Comparison of ENCODE assay signal across 13 cellular contexts in the genomic region with DNA sequence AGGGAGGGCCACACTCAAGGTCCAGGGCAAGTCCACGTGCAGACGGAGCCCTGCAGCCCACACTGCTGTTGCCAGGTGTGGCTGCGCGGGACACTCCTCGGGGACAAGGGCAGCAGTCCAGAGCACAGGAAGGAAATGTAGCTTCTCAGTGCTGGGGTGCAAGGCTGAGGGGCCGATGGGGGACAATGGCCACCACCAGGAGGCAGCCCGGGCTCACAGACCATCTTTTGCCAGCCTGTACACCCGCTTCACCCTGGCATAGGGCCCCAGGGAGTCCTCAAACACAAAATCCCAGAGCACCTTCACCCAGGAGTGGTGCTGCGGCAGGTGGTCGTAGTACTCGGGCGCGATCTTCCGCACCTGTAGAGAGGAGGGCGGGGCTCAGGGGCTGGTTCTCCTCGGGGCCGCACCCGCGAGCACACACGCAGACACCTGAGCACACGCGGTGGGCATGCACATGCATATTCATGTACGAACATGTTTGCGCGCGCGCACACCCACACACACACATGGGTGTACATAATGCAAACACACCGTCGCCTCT. TPM values are rescaled to one million over a fixed set of nuclear protein-coding genes. Genes with fewer than 3 reads are reported as not detected.
DNase-seq lines count a peak whose midpoint lies in the region; ATAC-seq and TF ChIP-seq lines count a peak whose summit lies in the region.
"Had no signal": no experiment of that assay in that cellular context is flagged by ENCODE, and none has a peak within 500 bp of the region (broad histone marks: within the 10 kb centered on the region; RNA-seq: fewer than 3 reads in every experiment).

No MANE protein-coding gene starts in this region.

- H3K4me2 ChIP-seq in OCI-LY3 (ENCODE audit: low read length) = peak overlapping the region; percentile 61
- H3K4me2 ChIP-seq: PC-9 had no signal

- no peaks in the 10 kb centered on the region for H3K79me2 ChIP-seq in OCI-LY3 (ENCODE audit: low read length)

- WGBS in upper lobe of left lung, 2 donors = 82 to 89% methylated on average over 9 to 29 of the region's 29 CpGs

- H3K4me1 ChIP-seq in OCI-LY3 (ENCODE audit: low read length) (peaks cover 11% of the 10 kb centered on the region), duodenal mucosa (ENCODE audit: control insufficient read depth in 1 of 2, insufficient read depth in 2 of 2, low read length in 2 of 2) (peaks cover 90 to 94% of the 10 kb centered on the region in 2 donors), upper lobe of left lung (peaks cover 43 to 75% (median 60%) of the 10 kb centered on the region in 4 donors)
- H3K4me1 ChIP-seq: ascending aorta had no signal

- TF ChIP-seq POLR2A in upper lobe of left lung (IDR thresholded peaks at IDR 0.05) = no peak

- H4K20me1 ChIP-seq in OCI-LY3 (ENCODE audit: insufficient read depth, low read length) = no peaks in the 10 kb centered on the region

- no peak overlapping the region for H2AFZ ChIP-seq in OCI-LY3 (ENCODE audit: low read depth, low read length)
- H2AFZ ChIP-seq: PC-9 had no signal

- H3K4me3 ChIP-seq in OCI-LY3 (ENCODE audit: low read length) (peak overlapping the region; percentile 48), duodenal mucosa (ENCODE audit: low read depth in 1 of 2, low read length in 2 of 2) (peak overlapping the region in 1 of 2 donors; percentile 39), upper lobe of left lung (no peak overlapping the region)
- H3K4me3 ChIP-seq: ascending aorta, PC-9 had no signal

- DNase-seq in activated naive CD4-positive, alpha-beta T cell treated with Interleukin-2 at 50 U/mL for 16 hours = peak; percentile 19
- no peak for DNase-seq in activated naive CD4-positive, alpha-beta T cell treated with anti-CD3 and anti-CD28 coated beads, Interleukin-2, amount 50 U/mL, for 16 hours
- DNase-seq in upper lobe of left lung (no peak), SKM-1 (lab: John Stamatoyannopoulos, UW; ENCODE audit: unreplicated experiment) (no peak), HPDE6-E6E7 (ENCODE audit: extremely low spot score) (no peak)
- DNase-seq in stimulated activated CD4-positive, alpha-beta T cell treated with anti-CD3 and anti-CD28 coated beads, Interleukin-12 subunit alpha, Interleukin-12 subunit beta, amount 100 ng/mL, for 4 hours = no peak
- DNase-seq: COR-L47, kidney glomerular epithelial cell, NCI-H1092, PC-9 had no signal

- no peaks in the 10 kb centered on the region for H3K36me3 ChIP-seq in OCI-LY3 (replicated peaks; ENCODE audit: low read depth, low read length)
- peaks cover 4 to 24% of the 10 kb centered on the region in 2 donors for H3K36me3 ChIP-seq in duodenal mucosa (ENCODE audit: control insufficient read depth in 1 of 2, insufficient read depth in 2 of 2, low read length in 2 of 2)
- peaks cover 0 to 11% (median 4%) of the 10 kb centered on the region in 4 donors for H3K36me3 ChIP-seq in upper lobe of left lung

- H3K27me3 ChIP-seq in OCI-LY3 (ENCODE audit: low read depth, low read length) = no peaks in the 10 kb centered on the region
- no peaks in the 10 kb centered on the region for H3K27me3 ChIP-seq in duodenal mucosa (ENCODE audit: control insufficient read depth in 1 of 2, insufficient read depth in 2 of 2, low read length in 2 of 2)
- H3K27me3 ChIP-seq in upper lobe of left lung = no peaks in the 10 kb centered on the region
- H3K27me3 ChIP-seq: ascending aorta had no signal

- no peak for TF ChIP-seq EP300 in upper lobe of left lung (IDR thresholded peaks at IDR 0.05)

- ATAC-seq in upper lobe of left lung (ENCODE audit: low FRiP score in 2 of 2) = no peak

- H3K9ac ChIP-seq in OCI-LY3 (ENCODE audit: low read length) = no peak overlapping the region; the same call in 1 of the 2 replicates
- peak overlapping the region; percentile 65 to 68 for H3K9ac ChIP-seq in duodenal mucosa (ENCODE audit: low read depth in 1 of 2, low read length in 2 of 2)

- no peaks in the 10 kb centered on the region for H3K9me3 ChIP-seq in OCI-LY3 (ENCODE audit: insufficient read depth, low read length)
- no peaks in the 10 kb centered on the region for H3K9me3 ChIP-seq in duodenal mucosa (ENCODE audit: control insufficient read depth in 1 of 2, low read length in 2 of 2)
- no peaks in the 10 kb centered on the region for H3K9me3 ChIP-seq in upper lobe of left lung
- H3K9me3 ChIP-seq: ascending aorta had no signal

- H3K27ac ChIP-seq in OCI-LY3 (ENCODE audit: low read length) = no peak overlapping the region
- peak overlapping the region; percentile 89 for H3K27ac ChIP-seq in duodenal mucosa (ENCODE audit: low read depth, low read length)
- H3K27ac ChIP-seq in upper lobe of left lung = peak overlapping the region in 3 of 4 donors; percentile 26 to 61 (median 57)
- H3K27ac ChIP-seq: ascending aorta, PC-9 had no signal

- TF ChIP-seq CTCF in OCI-LY3 (IDR thresholded peaks at IDR 0.05; ENCODE audit: low read depth, low read length) (no peak), upper lobe of left lung (IDR thresholded peaks at IDR 0.05) (peak in 3 of 6 experiments; percentile 9 to 23 (median 23))

RNA-seq across cellular contexts. Expression of a gene that starts 12.8 kb away (rescaled TPM):
- total RNA-seq in upper lobe of left lung = 10 to 100 TPM in 1 of 6 donors, 1 to 10 TPM in 5; 2.0 to 19.9 (median 5.4) TPM
